ENCODE assay signal across 17 cellular contexts in genomic region chr4:54677416-54677815, GRCh38.
"Had no signal": no experiment of that assay in that cellular context is flagged by ENCODE, and none has a peak within 500 bp of the region (broad histone marks: within the 10 kb centered on the region; RNA-seq: fewer than 3 reads in every experiment).

No MANE protein-coding gene starts in this region.

- H3K36me3 ChIP-seq: gastroesophageal sphincter, heart right ventricle, left lung, pancreas, sigmoid colon had no signal

- H3K4me3 ChIP-seq: gastroesophageal sphincter, heart right ventricle, left lung, mucosa of descending colon, pancreas, sigmoid colon had no signal

- DNase-seq: activated CD4-positive, CD25-positive, alpha-beta regulatory T cell treated with anti-CD3 and anti-CD28 coated beads, Interleukin-2, amount 50 U/mL, for 72 hours; activated naive CD8-positive, alpha-beta T cell treated with anti-CD3 and anti-CD28 coated beads for 36 hours; cerebellar nuclear complex; dermis blood vessel endothelial cell; effector memory CD8-positive, alpha-beta T cell; heart right ventricle; kidney; left lung; mucosa of descending colon; naive thymus-derived CD4-positive, alpha-beta T cell; pancreas; sigmoid colon; stimulated activated CD4-positive, alpha-beta T cell treated with anti-CD3 and anti-CD28 coated beads, Interleukin-1b, Interleukin-23, amount 100 ng/mL, for 48 hours; stimulated activated naive CD8-positive, alpha-beta T cell treated with anti-CD3 and anti-CD28 coated beads, Interleukin-15, amount 100 ng/mL, for 72 hours; T-helper 9 cell had no signal

- ATAC-seq: effector memory CD8-positive, alpha-beta T cell; gastroesophageal sphincter; heart right ventricle; left lung; mucosa of descending colon; naive thymus-derived CD4-positive, alpha-beta T cell; pancreas; stimulated activated naive CD8-positive, alpha-beta T cell treated with anti-CD3 and anti-CD28 coated beads, Interleukin-15, amount 100 ng/mL, for 72 hours had no signal

- H3K9me3 ChIP-seq: gastroesophageal sphincter, heart right ventricle, left lung, mucosa of descending colon, pancreas, sigmoid colon had no signal

- H3K27ac ChIP-seq: epithelial cell of prostate, gastroesophageal sphincter, heart right ventricle, left lung, pancreas, sigmoid colon had no signal

- H3K4me1 ChIP-seq: gastroesophageal sphincter, heart right ventricle, left lung, pancreas, sigmoid colon had no signal

- H3K27me3 ChIP-seq: left lung, pancreas had no signal
